ENCODE assay signal across 26 cellular contexts in genomic region chr20:19114410-19114809, GRCh38.
DNase-seq lines count a peak whose midpoint lies in the region; ATAC-seq, FAIRE-seq and TF ChIP-seq lines count a peak whose summit lies in the region.
"Had no signal": no experiment of that assay in that cellular context is flagged by ENCODE, and none has a peak within 500 bp of the region (broad histone marks: within the 10 kb centered on the region; RNA-seq: fewer than 3 reads in every experiment).

No MANE protein-coding gene starts in this region.

- peaks cover 0 to 2% (median 0%) of the 10 kb centered on the region in 3 donors for H3K27me3 Mint-ChIP-seq in immature natural killer cell (ENCODE audit: low read depth in 3 of 3)
- H3K27me3 Mint-ChIP-seq: activated T-cell treated with anti-CD3 and anti-CD28 coated beads, Interleukin-2, amount 50 U/mL, for 24 hours; B cell; type B pancreatic cell had no signal

- H3K4me1 Mint-ChIP-seq in immature natural killer cell: peaks cover 27 to 34% of the 10 kb centered on the region in 2 donors

- no peak for FAIRE-seq in D721Med (lab: Jason Lieb, UNC)
- FAIRE-seq: RCC 7860 had no signal

- DNase-seq in NCI-H1417 (lab: John Stamatoyannopoulos, UW) (peak in 2 of 3 experiments; percentile 22 to 56), NCI-H1417 treated with DMSO at 0.1 percent for 48 hours (lab: John Stamatoyannopoulos, UW) (no peak), NCI-H69 (lab: John Stamatoyannopoulos, UW) (peak; percentile 61), immature natural killer cell (peak; percentile 34 to 58 (median 43)), D721Med (ENCODE audit: insufficient read length, low spot score) (no peak), D341Med (ENCODE audit: low spot score) (no peak)
- DNase-seq: 8988T; activated naive CD4-positive, alpha-beta T cell treated with Interleukin-2 at 50 U/mL for 16 hours; activated T-cell treated with anti-CD3 and anti-CD28 coated beads, Interleukin-2, amount 50 U/mL, for 24 hours; amniotic stem cell; Caco-2; foreskin melanocyte; H7; mammary epithelial cell; NCI-H1436 treated with DMSO at 0.1 percent for 48 hours; NCI-H226; occipital lobe; retina; SK-N-SH; spleen; T-helper 9 cell had no signal

- H3K9me3 Mint-ChIP-seq in immature natural killer cell: no peaks in the 10 kb centered on the region
- H3K9me3 Mint-ChIP-seq: activated T-cell treated with anti-CD3 and anti-CD28 coated beads, Interleukin-2, amount 50 U/mL, for 24 hours; type B pancreatic cell had no signal

- TF ChIP-seq CTCF in D721Med (IDR thresholded peaks at IDR 0.05; ENCODE audit: insufficient read depth, missing control alignments): no peak

- peak overlapping the region; percentile 62 to 84 (median 77) for H3K27ac Mint-ChIP-seq in immature natural killer cell
- H3K27ac Mint-ChIP-seq: activated T-cell treated with anti-CD3 and anti-CD28 coated beads, Interleukin-2, amount 50 U/mL, for 24 hours; B cell; type B pancreatic cell had no signal

- peak overlapping the region; percentile 30 to 76 (median 42) for H3K4me3 Mint-ChIP-seq in immature natural killer cell
- H3K4me3 Mint-ChIP-seq: activated T-cell treated with anti-CD3 and anti-CD28 coated beads, Interleukin-2, amount 50 U/mL, for 24 hours; B cell; type B pancreatic cell had no signal

- H3K36me3 Mint-ChIP-seq in immature natural killer cell: no peaks in the 10 kb centered on the region
- H3K36me3 Mint-ChIP-seq: type B pancreatic cell had no signal

- ATAC-seq in GM18867 (IDR thresholded peaks at IDR 0.05; ENCODE audit: unreplicated experiment): peak; percentile 82
- no peak for ATAC-seq in HG03045 (IDR thresholded peaks at IDR 0.05; ENCODE audit: unreplicated experiment)

Comparison
In these comparisons a context has a peak if more than half of its experiments do, and no peak if none do; other contexts are left out.
1. DNase-seq: peak in NCI-H1417 (2 of 3), NCI-H69 (single experiment) and immature natural killer cell (3 of 3); none in NCI-H1417 treated with DMSO at 0.1 percent for 48 hours (single experiment), D721Med (single experiment) and D341Med (single experiment).